13 cellular contexts compared by ENCODE assay signal in the genomic region with DNA sequence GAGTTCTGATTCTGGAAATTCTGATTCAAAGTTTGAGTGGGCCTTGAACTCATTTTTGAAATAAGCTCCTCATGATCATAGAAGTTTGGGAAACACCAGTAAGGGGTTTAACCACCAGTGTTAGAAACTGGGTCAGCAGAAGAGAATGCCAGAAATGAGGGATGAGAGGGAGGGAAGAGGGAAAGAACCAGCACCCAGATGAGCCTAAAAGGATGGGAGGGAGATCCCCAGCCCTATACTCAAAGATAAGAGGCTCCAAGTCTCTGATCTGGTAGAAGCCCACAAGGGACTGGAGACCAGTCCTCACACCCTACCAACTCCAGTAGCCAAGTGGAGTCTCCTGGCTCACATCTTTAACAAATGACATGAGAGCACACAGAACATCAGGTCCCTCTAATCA.
A peak's percentile ranks its signal among the peaks of the same experiment; 100 is the strongest.
DNase-seq lines count a peak whose midpoint lies in the region; ATAC-seq lines count a peak whose summit lies in the region.
"Had no signal": no experiment of that assay in that cellular context is flagged by ENCODE, and none has a peak within 500 bp of the region (broad histone marks: within the 10 kb centered on the region; RNA-seq: fewer than 3 reads in every experiment).

No MANE protein-coding gene starts in this region.

- H3K27ac Mint-ChIP-seq in activated T-cell treated with anti-CD3 and anti-CD28 coated beads, Interleukin-2, amount 50 U/mL, for 24 hours: peak overlapping the region; percentile 35
- H3K27ac Mint-ChIP-seq in activated naive CD4-positive, alpha-beta T cell treated with anti-CD3 and anti-CD28 coated beads, Interleukin-2, amount 50 U/mL, for 72 hours: no peak overlapping the region
- peak overlapping the region; percentile 1 for H3K27ac Mint-ChIP-seq in activated T-helper 17 cell treated with anti-CD3 and anti-CD28 coated beads, Interleukin-2, amount 50 U/mL, for 72 hours
- no peak overlapping the region for H3K27ac Mint-ChIP-seq in activated CD8-positive, alpha-beta memory T cell treated with anti-CD3 and anti-CD28 coated beads, Interleukin-2, amount 10 ng/mL, durations not matched to agents 7 days and 5 days
- H3K27ac Mint-ChIP-seq: CD4-positive, alpha-beta memory T cell had no signal

- peaks cover 3% of the 10 kb centered on the region for H3K27me3 Mint-ChIP-seq in activated T-cell treated with anti-CD3 and anti-CD28 coated beads, Interleukin-2, amount 50 U/mL, for 24 hours
- H3K27me3 Mint-ChIP-seq in activated T-helper 17 cell treated with anti-CD3 and anti-CD28 coated beads, Interleukin-2, amount 50 U/mL, for 72 hours: no peaks in the 10 kb centered on the region
- H3K27me3 Mint-ChIP-seq in activated CD8-positive, alpha-beta memory T cell treated with anti-CD3 and anti-CD28 coated beads, Interleukin-2, amount 10 ng/mL, durations not matched to agents 7 days and 5 days: no peaks in the 10 kb centered on the region

- H3K9me3 Mint-ChIP-seq in activated T-cell treated with anti-CD3 and anti-CD28 coated beads, Interleukin-2, amount 50 U/mL, for 24 hours: peaks cover 4% of the 10 kb centered on the region
- no peaks in the 10 kb centered on the region for H3K9me3 Mint-ChIP-seq in activated naive CD4-positive, alpha-beta T cell treated with anti-CD3 and anti-CD28 coated beads, Interleukin-2, amount 50 U/mL, for 72 hours
- no peaks in the 10 kb centered on the region for H3K9me3 Mint-ChIP-seq in activated T-helper 17 cell treated with anti-CD3 and anti-CD28 coated beads, Interleukin-2, amount 50 U/mL, for 72 hours
- no peaks in the 10 kb centered on the region for H3K9me3 Mint-ChIP-seq in activated CD8-positive, alpha-beta memory T cell treated with anti-CD3 and anti-CD28 coated beads, Interleukin-2, amount 10 ng/mL, durations not matched to agents 7 days and 5 days (ENCODE audit: low read depth)

- H3K36me3 Mint-ChIP-seq in activated T-cell treated with anti-CD3 and anti-CD28 coated beads, Interleukin-2, amount 50 U/mL, for 24 hours (ENCODE audit: low read depth): no peaks in the 10 kb centered on the region
- no peaks in the 10 kb centered on the region for H3K36me3 Mint-ChIP-seq in activated naive CD4-positive, alpha-beta T cell treated with anti-CD3 and anti-CD28 coated beads, Interleukin-2, amount 50 U/mL, for 72 hours
- H3K36me3 Mint-ChIP-seq in activated T-helper 17 cell treated with anti-CD3 and anti-CD28 coated beads, Interleukin-2, amount 50 U/mL, for 72 hours (ENCODE audit: low read depth): no peaks in the 10 kb centered on the region
- no peaks in the 10 kb centered on the region for H3K36me3 Mint-ChIP-seq in activated CD8-positive, alpha-beta memory T cell treated with anti-CD3 and anti-CD28 coated beads, Interleukin-2, amount 10 ng/mL, durations not matched to agents 7 days and 5 days
- H3K36me3 Mint-ChIP-seq: CD4-positive, alpha-beta memory T cell had no signal

- DNase-seq in activated T-cell treated with anti-CD3 and anti-CD28 coated beads, Interleukin-2, amount 50 U/mL, for 24 hours: no peak
- no peak for DNase-seq in activated T-cell treated with anti-CD3 and anti-CD28 coated beads for 4 hours
- DNase-seq in activated naive CD4-positive, alpha-beta T cell treated with anti-CD3 and anti-CD28 coated beads, Interleukin-2, amount 50 U/mL, for 72 hours (ENCODE audit: low spot score in 2 of 2): no peak
- DNase-seq in activated naive CD4-positive, alpha-beta T cell treated with anti-CD3 and anti-CD28 coated beads, Interleukin-2, amount 50 U/mL, for 16 hours: no peak
- no peak for DNase-seq in activated CD8-positive, alpha-beta memory T cell treated with anti-CD3 and anti-CD28 coated beads, Interleukin-2, amount 10 ng/mL, durations not matched to agents 7 days and 5 days
- DNase-seq: C1 segment of cervical spinal cord; CD4-positive, alpha-beta memory T cell; COR-L47; DMS153; DND-41; GM23248; H7 had no signal

- H3K4me1 Mint-ChIP-seq in activated T-cell treated with anti-CD3 and anti-CD28 coated beads, Interleukin-2, amount 50 U/mL, for 24 hours (ENCODE audit: low read depth): peaks cover 14% of the 10 kb centered on the region
- H3K4me1 Mint-ChIP-seq in activated T-helper 17 cell treated with anti-CD3 and anti-CD28 coated beads, Interleukin-2, amount 50 U/mL, for 72 hours: peaks cover 6% of the 10 kb centered on the region
- no peaks in the 10 kb centered on the region for H3K4me1 Mint-ChIP-seq in activated CD8-positive, alpha-beta memory T cell treated with anti-CD3 and anti-CD28 coated beads, Interleukin-2, amount 10 ng/mL, durations not matched to agents 7 days and 5 days

- CTCF ChIA-PET in activated CD8-positive, alpha-beta memory T cell treated with anti-CD3 and anti-CD28 coated beads, Interleukin-2, amount 10 ng/mL, durations not matched to agents 7 days and 5 days (lab: Charles Lee): no interaction called here

- H3K4me3 Mint-ChIP-seq in activated T-cell treated with anti-CD3 and anti-CD28 coated beads, Interleukin-2, amount 50 U/mL, for 24 hours: no peak overlapping the region
- no peak overlapping the region for H3K4me3 Mint-ChIP-seq in activated T-helper 17 cell treated with anti-CD3 and anti-CD28 coated beads, Interleukin-2, amount 50 U/mL, for 72 hours
- H3K4me3 Mint-ChIP-seq in activated CD8-positive, alpha-beta memory T cell treated with anti-CD3 and anti-CD28 coated beads, Interleukin-2, amount 10 ng/mL, durations not matched to agents 7 days and 5 days: no peak overlapping the region
- H3K4me3 Mint-ChIP-seq: CD4-positive, alpha-beta memory T cell had no signal

- peak; percentile 76 to 78 for ATAC-seq in activated naive CD4-positive, alpha-beta T cell treated with anti-CD3 and anti-CD28 coated beads, Interleukin-2, amount 50 U/mL, for 72 hours
- ATAC-seq in activated T-helper 17 cell treated with anti-CD3 and anti-CD28 coated beads, Interleukin-2, amount 50 U/mL, for 72 hours (replicated peaks): peak; percentile 89
- ATAC-seq in activated CD8-positive, alpha-beta memory T cell treated with anti-CD3 and anti-CD28 coated beads, Interleukin-2, amount 10 ng/mL, durations not matched to agents 7 days and 5 days: no peak

Comparison
In these comparisons a context has a peak if more than half of its experiments do, and no peak if none do; other contexts are left out.
1. H3K27ac Mint-ChIP-seq: peak in activated T-cell treated with anti-CD3 and anti-CD28 coated beads, Interleukin-2, amount 50 U/mL, for 24 hours (single experiment) and activated T-helper 17 cell treated with anti-CD3 and anti-CD28 coated beads, Interleukin-2, amount 50 U/mL, for 72 hours (single experiment); none in activated naive CD4-positive, alpha-beta T cell treated with anti-CD3 and anti-CD28 coated beads, Interleukin-2, amount 50 U/mL, for 72 hours (0 of 2) and activated CD8-positive, alpha-beta memory T cell treated with anti-CD3 and anti-CD28 coated beads, Interleukin-2, amount 10 ng/mL, durations not matched to agents 7 days and 5 days (single experiment).